Comparison of ENCODE assay signal across 20 cellular contexts in genomic region chr6:24723270-24723669, GRCh38. TPM values are rescaled to one million over a fixed set of nuclear protein-coding genes. Genes with fewer than 3 reads are reported as not detected.
DNase-seq lines count a peak whose midpoint lies in the region; ATAC-seq and TF ChIP-seq lines count a peak whose summit lies in the region.
"Had no signal": no experiment of that assay in that cellular context is flagged by ENCODE, and none has a peak within 500 bp of the region (broad histone marks: within the 10 kb centered on the region; RNA-seq: fewer than 3 reads in every experiment).

No MANE protein-coding gene starts in this region.

- peak overlapping the region in 5 of 8 donors; percentile 51 to 99 (median 83) for H3K27ac Mint-ChIP-seq in CD8-positive, alpha-beta memory T cell
- H3K27ac Mint-ChIP-seq in T-helper 17 cell (peak overlapping the region; percentile 99), nephron (peak overlapping the region; percentile 55 to 79 (median 70)), progenitor cell of endocrine pancreas (no peak overlapping the region)
- no peak overlapping the region for H3K27ac Mint-ChIP-seq in effector memory CD8-positive, alpha-beta T cell
- H3K27ac Mint-ChIP-seq: GM23338 had no signal

- H3K4me1 Mint-ChIP-seq in CD8-positive, alpha-beta memory T cell, result peaks cover 19 to 27% (median 25%) of the 10 kb centered on the region in 3 donors
- peaks cover 22% of the 10 kb centered on the region for H3K4me1 Mint-ChIP-seq in T-helper 17 cell
- peaks cover 5% of the 10 kb centered on the region for H3K4me1 Mint-ChIP-seq in nephron
- H3K4me1 Mint-ChIP-seq in effector memory CD8-positive, alpha-beta T cell (ENCODE audit: low read depth in 2 of 2), result peaks cover 10 to 18% of the 10 kb centered on the region in 2 donors
- H3K4me1 Mint-ChIP-seq in progenitor cell of endocrine pancreas (ENCODE audit: low read depth), result peaks cover 18% of the 10 kb centered on the region

- CTCF ChIA-PET in CD8-positive, alpha-beta memory T cell (lab: Charles Lee), result interaction anchor here (0.8 kb wide), 1 partner anchor 10 kb away, joined by 3 read pairs; no protein-coding TSS in a partner anchor

- peaks cover 14% of the 10 kb centered on the region for H3K4me1 ChIP-seq in CD8-positive, alpha-beta memory T cell (ENCODE audit: insufficient read depth, low read length)

- TF ChIP-seq CTCF in nephron (IDR thresholded peaks at IDR 0.05; ENCODE audit: unreplicated experiment in 3 of 3) (no peak), progenitor cell of endocrine pancreas (IDR thresholded peaks at IDR 0.05; ENCODE audit: unreplicated experiment) (no peak)

- ATAC-seq in T-helper 17 cell, result no peak
- no peak for ATAC-seq in effector memory CD8-positive, alpha-beta T cell (replicated peaks)
- ATAC-seq: GM23338 had no signal

- POLR2A ChIA-PET in CD8-positive, alpha-beta memory T cell (lab: Charles Lee), result no interaction called here

- H3K4me3 Mint-ChIP-seq in CD8-positive, alpha-beta memory T cell, result peak overlapping the region in 1 of 7 donors; percentile 2
- H3K4me3 Mint-ChIP-seq in T-helper 17 cell (no peak overlapping the region), nephron (peak overlapping the region in 1 of 3 experiments; percentile 71), progenitor cell of endocrine pancreas (ENCODE audit: low read depth) (no peak overlapping the region)
- no peak overlapping the region for H3K4me3 Mint-ChIP-seq in effector memory CD8-positive, alpha-beta T cell
- H3K4me3 Mint-ChIP-seq: GM23338 had no signal

- DNase-seq in DMS 273 (lab: John Stamatoyannopoulos, UW; ENCODE audit: unreplicated experiment) (peak; percentile 13), DMS 273 treated with DMSO at 0.1 percent for 48 hours (lab: John Stamatoyannopoulos, UW) (no peak), T-helper 17 cell (no peak), T-helper 2 cell (no peak), progenitor cell of endocrine pancreas (ENCODE audit: low spot score, unreplicated experiment) (no peak)
- no peak for DNase-seq in CD8-positive, alpha-beta memory T cell
- DNase-seq in effector memory CD8-positive, alpha-beta T cell, result no peak
- DNase-seq: C1 segment of cervical spinal cord; GF-D8; MG63; NCI-H1092 treated with DMSO at 0.1 percent for 48 hours; NCI-H187; NCI-H69; NK-92 treated with Interleukin-12 subunit alpha and Interleukin-12 subunit beta, amount 100 ng/mL, for 24 hours; OCI-M1; RPMI8226 had no signal

- peaks cover 7 to 16% of the 10 kb centered on the region in 2 donors for H3K27me3 Mint-ChIP-seq in CD8-positive, alpha-beta memory T cell
- H3K27me3 Mint-ChIP-seq in T-helper 17 cell (peaks cover 6% of the 10 kb centered on the region), nephron (ENCODE audit: low read depth) (peaks cover 3% of the 10 kb centered on the region), progenitor cell of endocrine pancreas (no peaks in the 10 kb centered on the region)
- peaks cover 0 to 2% of the 10 kb centered on the region in 2 donors for H3K27me3 Mint-ChIP-seq in effector memory CD8-positive, alpha-beta T cell

- H3K9me3 ChIP-seq in CD8-positive, alpha-beta memory T cell (ENCODE audit: low read length), result no peaks in the 10 kb centered on the region
- H3K9me3 ChIP-seq in T-helper 17 cell (ENCODE audit: control insufficient read depth, low read length, poor library complexity, severe bottlenecking), result no peaks in the 10 kb centered on the region
- H3K9me3 ChIP-seq: MG63 had no signal

- H3K9me3 Mint-ChIP-seq in CD8-positive, alpha-beta memory T cell, result no peaks in the 10 kb centered on the region
- H3K9me3 Mint-ChIP-seq in nephron (no peaks in the 10 kb centered on the region), progenitor cell of endocrine pancreas (ENCODE audit: low read depth) (peaks cover under 1% of the 10 kb centered on the region)
- no peaks in the 10 kb centered on the region for H3K9me3 Mint-ChIP-seq in effector memory CD8-positive, alpha-beta T cell
- H3K9me3 Mint-ChIP-seq: GM23338 had no signal

- H3K36me3 ChIP-seq in CD8-positive, alpha-beta memory T cell (ENCODE audit: insufficient read depth, low read length), result no peaks in the 10 kb centered on the region

- peaks cover 0 to 27% (median 5%) of the 10 kb centered on the region in 3 donors for H3K36me3 Mint-ChIP-seq in CD8-positive, alpha-beta memory T cell
- H3K36me3 Mint-ChIP-seq in T-helper 17 cell (ENCODE audit: low read depth) (peaks cover 7% of the 10 kb centered on the region), nephron (ENCODE audit: low read depth) (peaks cover 4% of the 10 kb centered on the region), progenitor cell of endocrine pancreas (ENCODE audit: insufficient read depth) (peaks cover 3% of the 10 kb centered on the region)
- H3K36me3 Mint-ChIP-seq in effector memory CD8-positive, alpha-beta T cell (ENCODE audit: insufficient read depth), result peaks cover 36% of the 10 kb centered on the region

- no peak overlapping the region for H3K27ac ChIP-seq in CD8-positive, alpha-beta memory T cell (ENCODE audit: low read depth, low read length)
- H3K27ac ChIP-seq: 22Rv1, KMS-11 had no signal

- H3K27me3 ChIP-seq in CD8-positive, alpha-beta memory T cell (ENCODE audit: insufficient read depth, low read length, poor library complexity, severe bottlenecking), result no peaks in the 10 kb centered on the region
- H3K27me3 ChIP-seq: MG63 had no signal

- H3K4me3 ChIP-seq in CD8-positive, alpha-beta memory T cell (ENCODE audit: low read length), result no peak overlapping the region
- H3K4me3 ChIP-seq: GM23338, MG63 had no signal

RNA-seq across cellular contexts. Expression of gene C6orf62, which starts 4.3 kb away (rescaled TPM):
- 10 to 100 TPM; 95.1 to 95.6 TPM for total RNA-seq in CD8-positive, alpha-beta memory T cell
- polyA plus RNA-seq in CD8-positive, alpha-beta memory T cell, result 120 TPM
- total RNA-seq in T-helper 17 cell, result 100 to 1,000 TPM; 103 to 110 TPM
- total RNA-seq in progenitor cell of endocrine pancreas, result 88.6 and 90.0 TPM in 2 replicates

RNA-seq across cellular contexts. Expression of gene GMNN, which starts 51.5 kb away (rescaled TPM):
- 10 to 100 TPM; 65.8 to 67.0 TPM for total RNA-seq in CD8-positive, alpha-beta memory T cell
- polyA plus RNA-seq in CD8-positive, alpha-beta memory T cell, result 6.8 TPM
- total RNA-seq in T-helper 17 cell, result 10 to 100 TPM; 11.7 to 15.3 TPM
- total RNA-seq in progenitor cell of endocrine pancreas, result 65.4 and 69.2 TPM in 2 replicates

RNA-seq across cellular contexts. Expression of gene ACOT13, which starts 56.4 kb away (rescaled TPM):
- 10 to 100 TPM; 19.6 to 25.3 TPM for total RNA-seq in CD8-positive, alpha-beta memory T cell
- polyA plus RNA-seq in CD8-positive, alpha-beta memory T cell, result 17.0 TPM
- total RNA-seq in T-helper 17 cell, result 1 to 10 TPM; 2.9 to 5.3 TPM
- 42.3 and 45.9 TPM in 2 replicates for total RNA-seq in progenitor cell of endocrine pancreas

RNA-seq across cellular contexts. Expression of gene TDP2, which starts 56.6 kb away (rescaled TPM):
- 10 to 100 TPM; 49.8 to 50.6 TPM for total RNA-seq in CD8-positive, alpha-beta memory T cell
- 46.1 TPM for polyA plus RNA-seq in CD8-positive, alpha-beta memory T cell
- 10 to 100 TPM; 35.6 to 42.0 TPM for total RNA-seq in T-helper 17 cell
- total RNA-seq in progenitor cell of endocrine pancreas, result 65.6 and 69.8 TPM in 2 replicates

Comparison
In these comparisons a context has a peak if more than half of its experiments do, and no peak if none do; other contexts are left out.
1. H3K27ac Mint-ChIP-seq: peak in CD8-positive, alpha-beta memory T cell (5 of 8), T-helper 17 cell (single experiment) and nephron (3 of 3); none in effector memory CD8-positive, alpha-beta T cell (0 of 2) and progenitor cell of endocrine pancreas (single experiment).